ENCODE assay signal across 18 cellular contexts in the genomic region with DNA sequence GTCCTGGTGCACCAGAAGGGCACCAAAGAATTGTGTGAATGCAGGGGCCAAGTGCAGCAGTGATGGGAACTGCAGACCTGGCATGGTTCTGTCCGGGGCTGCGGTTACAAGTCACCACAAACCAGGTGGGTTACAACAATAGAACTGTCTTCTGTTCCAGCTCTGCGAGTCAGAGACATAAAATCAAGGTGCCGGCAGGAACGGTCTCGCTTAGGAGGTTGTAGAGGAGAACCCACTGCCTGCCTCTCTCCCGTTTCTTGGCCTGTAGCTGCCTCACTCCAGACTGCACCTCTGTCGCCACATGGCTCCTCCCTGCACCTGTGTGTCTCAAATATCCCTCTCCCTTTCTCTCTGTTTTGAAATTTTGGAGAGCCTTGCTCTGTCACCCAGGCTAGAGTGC.
"Had no signal": no experiment of that assay in that cellular context is flagged by ENCODE, and none has a peak within 500 bp of the region (broad histone marks: within the 10 kb centered on the region; RNA-seq: fewer than 3 reads in every experiment).

No MANE protein-coding gene starts in this region.

- H3K36me3 Mint-ChIP-seq: immature natural killer cell; naive B cell; stimulated activated memory B cell treated with anti-CD40 and anti-IgM and Interleukin-4, amounts not matched to agents 10 μg/mL and 1 μg/mL and 100 μg/mL, for 72 hours had no signal

- H3K27ac Mint-ChIP-seq: dendritic cell treated with granulocyte-macrophage colony-stimulating factor and Interleukin-4, amounts not matched to agents 40 ng/mL and 50 ng/mL, for 4 days; effector memory CD8-positive, alpha-beta T cell; naive B cell; stimulated activated memory B cell treated with anti-CD40 and anti-IgM and Interleukin-4, amounts not matched to agents 10 μg/mL and 1 μg/mL and 100 μg/mL, for 72 hours; stimulated activated naive CD8-positive, alpha-beta T cell treated with anti-CD3 and anti-CD28 coated beads, Interleukin-15, Interleukin-2, amounts not matched to agents 100 ng/mL and 50 ng/mL, for 24 hours had no signal

- DNase-seq: effector memory CD8-positive, alpha-beta T cell; gastrocnemius medialis; immature natural killer cell; left cardiac atrium; left ventricle myocardium inferior; mesendoderm; naive B cell; small intestine; stimulated activated CD4-positive, alpha-beta T cell treated with anti-CD3 and anti-CD28 coated beads, Interleukin-4, amount 100 ng/mL, for 1 hour; stimulated activated CD8-positive, alpha-beta memory T cell treated with anti-CD3 and anti-CD28 coated beads, Interleukin-4, amount 100 ng/mL, for 48 hours; testis had no signal

- ATAC-seq: effector memory CD8-positive, alpha-beta T cell; gastrocnemius medialis; left cardiac atrium; right cardiac atrium; stimulated activated memory B cell treated with anti-CD40 and anti-IgM and Interleukin-4, amounts not matched to agents 10 μg/mL and 1 μg/mL and 100 μg/mL, for 72 hours had no signal

- H3K9me3 Mint-ChIP-seq: central memory CD8-positive, alpha-beta T cell; dendritic cell treated with granulocyte-macrophage colony-stimulating factor and Interleukin-4, amounts not matched to agents 40 ng/mL and 50 ng/mL, for 4 days; effector memory CD8-positive, alpha-beta T cell; immature natural killer cell; stimulated activated memory B cell treated with anti-CD40 and anti-IgM and Interleukin-4, amounts not matched to agents 10 μg/mL and 1 μg/mL and 100 μg/mL, for 72 hours; stimulated activated naive CD8-positive, alpha-beta T cell treated with anti-CD3 and anti-CD28 coated beads, Interleukin-15, Interleukin-2, amounts not matched to agents 100 ng/mL and 50 ng/mL, for 24 hours had no signal

- H3K4me3 Mint-ChIP-seq: central memory CD8-positive, alpha-beta T cell; dendritic cell treated with granulocyte-macrophage colony-stimulating factor and Interleukin-4, amounts not matched to agents 40 ng/mL and 50 ng/mL, for 4 days; effector memory CD8-positive, alpha-beta T cell; immature natural killer cell; naive B cell; stimulated activated memory B cell treated with anti-CD40 and anti-IgM and Interleukin-4, amounts not matched to agents 10 μg/mL and 1 μg/mL and 100 μg/mL, for 72 hours; stimulated activated naive CD8-positive, alpha-beta T cell treated with anti-CD3 and anti-CD28 coated beads, Interleukin-15, Interleukin-2, amounts not matched to agents 100 ng/mL and 50 ng/mL, for 24 hours had no signal

- FAIRE-seq: colon, keratinocyte, small intestine had no signal

- H3K4me1 Mint-ChIP-seq: central memory CD8-positive, alpha-beta T cell; immature natural killer cell; naive B cell; stimulated activated memory B cell treated with anti-CD40 and anti-IgM and Interleukin-4, amounts not matched to agents 10 μg/mL and 1 μg/mL and 100 μg/mL, for 72 hours had no signal

- H3K27me3 Mint-ChIP-seq: central memory CD8-positive, alpha-beta T cell; dendritic cell treated with granulocyte-macrophage colony-stimulating factor and Interleukin-4, amounts not matched to agents 40 ng/mL and 50 ng/mL, for 4 days; naive B cell; stimulated activated naive CD8-positive, alpha-beta T cell treated with anti-CD3 and anti-CD28 coated beads, Interleukin-15, Interleukin-2, amounts not matched to agents 100 ng/mL and 50 ng/mL, for 24 hours had no signal
